ENCODE assay signal across 11 cellular contexts in genomic region chr19:1440418-1440801, GRCh38. TPM values are rescaled to one million over a fixed set of nuclear protein-coding genes. Genes with fewer than 3 reads are reported as not detected.
DNase-seq lines count a peak whose midpoint lies in the region; ATAC-seq and TF ChIP-seq lines count a peak whose summit lies in the region.
"Had no signal": no experiment of that assay in that cellular context is flagged by ENCODE, and none has a peak within 500 bp of the region (broad histone marks: within the 10 kb centered on the region; RNA-seq: fewer than 3 reads in every experiment).

No MANE protein-coding gene starts in this region.

- no peak overlapping the region for H3K27ac Mint-ChIP-seq in T-helper 1 cell treated with Interleukin-12 subunit alpha and Interleukin-12 subunit beta and Interleukin-4 antibody, amounts not matched to agents 30 μg/mL and 1 μg/mL, for 36 hours
- H3K27ac Mint-ChIP-seq in IgD-negative memory B cell, result peak overlapping the region in 2 of 3 donors; percentile 90
- no peak overlapping the region for H3K27ac Mint-ChIP-seq in activated naive CD8-positive, alpha-beta T cell treated with anti-CD3 and anti-CD28 coated beads, Interleukin-2, amount 10 ng/mL, durations not matched to agents 7 days and 5 days
- H3K27ac Mint-ChIP-seq in nephron, result no peak overlapping the region

- POLR2A ChIA-PET in activated naive CD8-positive, alpha-beta T cell treated with anti-CD3 and anti-CD28 coated beads, Interleukin-2, amount 10 ng/mL, durations not matched to agents 7 days and 5 days (lab: Charles Lee), result no interaction called here

- peaks cover 34% of the 10 kb centered on the region for H3K36me3 Mint-ChIP-seq in T-helper 1 cell treated with Interleukin-12 subunit alpha and Interleukin-12 subunit beta and Interleukin-4 antibody, amounts not matched to agents 30 μg/mL and 1 μg/mL, for 36 hours (ENCODE audit: low read depth)
- peaks cover 6% of the 10 kb centered on the region for H3K36me3 Mint-ChIP-seq in IgD-negative memory B cell
- H3K36me3 Mint-ChIP-seq in activated naive CD8-positive, alpha-beta T cell treated with anti-CD3 and anti-CD28 coated beads, Interleukin-2, amount 10 ng/mL, durations not matched to agents 7 days and 5 days, result peaks cover 22% of the 10 kb centered on the region
- peaks cover 36% of the 10 kb centered on the region for H3K36me3 Mint-ChIP-seq in nephron (ENCODE audit: low read depth)

- H3K4me3 Mint-ChIP-seq in T-helper 1 cell treated with Interleukin-12 subunit alpha and Interleukin-12 subunit beta and Interleukin-4 antibody, amounts not matched to agents 30 μg/mL and 1 μg/mL, for 36 hours, result peak overlapping the region; percentile 98
- H3K4me3 Mint-ChIP-seq in IgD-negative memory B cell, result peak overlapping the region; percentile 43 to 99 (median 84)
- H3K4me3 Mint-ChIP-seq in activated naive CD8-positive, alpha-beta T cell treated with anti-CD3 and anti-CD28 coated beads, Interleukin-2, amount 10 ng/mL, durations not matched to agents 7 days and 5 days, result peak overlapping the region; percentile 99
- peak overlapping the region; percentile 98 to 99 (median 99) for H3K4me3 Mint-ChIP-seq in nephron

- no peak for ATAC-seq in activated naive CD8-positive, alpha-beta T cell treated with anti-CD3 and anti-CD28 coated beads, Interleukin-2, amount 10 ng/mL, durations not matched to agents 7 days and 5 days (ENCODE audit: low read depth)
- no peak for ATAC-seq in HG02642 (IDR thresholded peaks at IDR 0.05; ENCODE audit: poor library complexity, unreplicated experiment)
- ATAC-seq: left cardiac atrium had no signal

- H3K4me1 Mint-ChIP-seq in T-helper 1 cell treated with Interleukin-12 subunit alpha and Interleukin-12 subunit beta and Interleukin-4 antibody, amounts not matched to agents 30 μg/mL and 1 μg/mL, for 36 hours (ENCODE audit: low read depth), result peaks cover 18% of the 10 kb centered on the region
- H3K4me1 Mint-ChIP-seq in IgD-negative memory B cell (peaks cover 10 to 16% (median 10%) of the 10 kb centered on the region in 3 donors), nephron (no peaks in the 10 kb centered on the region)
- H3K4me1 Mint-ChIP-seq in activated naive CD8-positive, alpha-beta T cell treated with anti-CD3 and anti-CD28 coated beads, Interleukin-2, amount 10 ng/mL, durations not matched to agents 7 days and 5 days, result peaks cover 13% of the 10 kb centered on the region

- H3K27me3 Mint-ChIP-seq in T-helper 1 cell treated with Interleukin-12 subunit alpha and Interleukin-12 subunit beta and Interleukin-4 antibody, amounts not matched to agents 30 μg/mL and 1 μg/mL, for 36 hours (ENCODE audit: low read depth), result no peaks in the 10 kb centered on the region
- H3K27me3 Mint-ChIP-seq in IgD-negative memory B cell (peaks cover 3% of the 10 kb centered on the region), nephron (ENCODE audit: low read depth) (peaks cover 6% of the 10 kb centered on the region)
- no peaks in the 10 kb centered on the region for H3K27me3 Mint-ChIP-seq in activated naive CD8-positive, alpha-beta T cell treated with anti-CD3 and anti-CD28 coated beads, Interleukin-2, amount 10 ng/mL, durations not matched to agents 7 days and 5 days

- TF ChIP-seq CTCF in nephron (IDR thresholded peaks at IDR 0.05; ENCODE audit: unreplicated experiment in 3 of 3), result no peak

- DNase-seq in T-helper 1 cell (no peak), NCI-H1694 (lab: John Stamatoyannopoulos, UW) (no peak), D341Med (ENCODE audit: low spot score) (no peak)
- peak; percentile 27 for DNase-seq in activated naive CD8-positive, alpha-beta T cell treated with anti-CD3 and anti-CD28 coated beads, Interleukin-2, amount 10 ng/mL, durations not matched to agents 7 days and 5 days
- DNase-seq: colonic mucosa, left cardiac atrium, posterior cingulate gyrus had no signal

- no peaks in the 10 kb centered on the region for H3K9me3 Mint-ChIP-seq in T-helper 1 cell treated with Interleukin-12 subunit alpha and Interleukin-12 subunit beta and Interleukin-4 antibody, amounts not matched to agents 30 μg/mL and 1 μg/mL, for 36 hours
- H3K9me3 Mint-ChIP-seq in IgD-negative memory B cell (no peaks in the 10 kb centered on the region), nephron (no peaks in the 10 kb centered on the region)
- no peaks in the 10 kb centered on the region for H3K9me3 Mint-ChIP-seq in activated naive CD8-positive, alpha-beta T cell treated with anti-CD3 and anti-CD28 coated beads, Interleukin-2, amount 10 ng/mL, durations not matched to agents 7 days and 5 days

RNA-seq across cellular contexts. Expression of gene RPS15, which starts 2.2 kb away (rescaled TPM):
- 3,226 TPM for polyA plus RNA-seq in IgD-negative memory B cell
- total RNA-seq in activated naive CD8-positive, alpha-beta T cell treated with anti-CD3 and anti-CD28 coated beads, Interleukin-2, amount 10 ng/mL, durations not matched to agents 7 days and 5 days, result 1,000 to 10,000 TPM; 1,438 to 1,457 TPM

RNA-seq across cellular contexts. Expression of gene APC2, which starts 9.5 kb away (rescaled TPM):
- polyA plus RNA-seq in IgD-negative memory B cell, result 0.16 TPM
- under 1 TPM; 0.06 to 0.11 TPM for total RNA-seq in activated naive CD8-positive, alpha-beta T cell treated with anti-CD3 and anti-CD28 coated beads, Interleukin-2, amount 10 ng/mL, durations not matched to agents 7 days and 5 days

RNA-seq across cellular contexts. Expression of gene DAZAP1, which starts 33.0 kb away (rescaled TPM):
- polyA plus RNA-seq in IgD-negative memory B cell, result 7.2 TPM
- 100 to 1,000 TPM; 214 to 217 TPM for total RNA-seq in activated naive CD8-positive, alpha-beta T cell treated with anti-CD3 and anti-CD28 coated beads, Interleukin-2, amount 10 ng/mL, durations not matched to agents 7 days and 5 days

RNA-seq across cellular contexts. Expression of gene C19orf25, which starts 38.6 kb away (rescaled TPM):
- polyA plus RNA-seq in IgD-negative memory B cell, result 51.1 TPM
- 10 to 100 TPM; 48.0 to 51.2 TPM for total RNA-seq in activated naive CD8-positive, alpha-beta T cell treated with anti-CD3 and anti-CD28 coated beads, Interleukin-2, amount 10 ng/mL, durations not matched to agents 7 days and 5 days

RNA-seq across cellular contexts. Expression of gene GAMT, which starts 39.1 kb away (rescaled TPM):
- 14.3 TPM for polyA plus RNA-seq in IgD-negative memory B cell
- 10 to 100 TPM; 17.9 to 18.9 TPM for total RNA-seq in activated naive CD8-positive, alpha-beta T cell treated with anti-CD3 and anti-CD28 coated beads, Interleukin-2, amount 10 ng/mL, durations not matched to agents 7 days and 5 days

Comparison
In these comparisons a context has a peak if more than half of its experiments do, and no peak if none do; other contexts are left out.
1. H3K27ac Mint-ChIP-seq: peak in IgD-negative memory B cell (2 of 3); none in T-helper 1 cell treated with Interleukin-12 subunit alpha and Interleukin-12 subunit beta and Interleukin-4 antibody, amounts not matched to agents 30 μg/mL and 1 μg/mL, for 36 hours (single experiment), activated naive CD8-positive, alpha-beta T cell treated with anti-CD3 and anti-CD28 coated beads, Interleukin-2, amount 10 ng/mL, durations not matched to agents 7 days and 5 days (single experiment) and nephron (0 of 3).
2. Peak in every context shown above with its lines, with median percentiles within 50 percentile points of each other: H3K4me3 Mint-ChIP-seq.